In the genomic region with DNA sequence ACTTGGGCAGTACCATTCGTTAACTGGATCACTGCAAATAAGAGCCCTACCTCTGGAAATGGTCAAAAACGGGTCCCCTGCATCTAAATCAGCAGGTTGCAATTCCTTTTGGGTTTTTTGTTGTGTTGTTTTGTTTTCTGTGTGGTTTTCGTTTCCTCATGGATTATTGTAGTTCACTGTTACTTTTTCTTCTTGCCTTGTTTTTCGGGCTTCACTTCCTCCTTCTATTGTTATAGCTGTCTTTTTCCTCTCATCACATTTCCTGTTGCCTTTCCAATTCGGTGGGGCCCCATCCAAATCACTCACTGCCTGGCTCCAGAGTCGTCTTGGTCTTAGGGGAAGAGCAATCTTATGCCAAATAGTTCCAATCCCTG, we compare ENCODE assay signal across 19 cellular contexts. TPM values are rescaled to one million over a fixed set of nuclear protein-coding genes. Genes with fewer than 3 reads are reported as not detected.
DNase-seq lines count a peak whose midpoint lies in the region; ATAC-seq, FAIRE-seq and TF ChIP-seq lines count a peak whose summit lies in the region.
"Had no signal": no experiment of that assay in that cellular context is flagged by ENCODE, and none has a peak within 500 bp of the region (broad histone marks: within the 10 kb centered on the region; RNA-seq: fewer than 3 reads in every experiment).

No MANE protein-coding gene starts in this region.

- H3K36me3 ChIP-seq in K562 (ENCODE audit: control insufficient read depth, insufficient read depth, low read length) = no peaks in the 10 kb centered on the region
- H3K36me3 ChIP-seq in naive thymus-derived CD4-positive, alpha-beta T cell (ENCODE audit: control insufficient read depth in 2 of 3, insufficient read depth in 3 of 3, low read length in 3 of 3) = no peaks in the 10 kb centered on the region
- H3K36me3 ChIP-seq: gastroesophageal sphincter had no signal

- H3K9me1 ChIP-seq in K562 (ENCODE audit: control insufficient read depth, insufficient read depth, low read length) = no peaks in the 10 kb centered on the region

- no TSS peak for BruUV-seq in K562 (replicated peaks; lab: Mats Ljungman, UMichigan)

- H3K4me1 ChIP-seq in K562 (replicated peaks in 1 of 2; ENCODE audit: control insufficient read depth in 2 of 2, insufficient read depth in 2 of 2, low read length in 2 of 2) = peaks cover 3 to 76% of the 10 kb centered on the region in 2 experiments
- peaks cover 0 to 7% of the 10 kb centered on the region in 2 donors for H3K4me1 ChIP-seq in naive thymus-derived CD4-positive, alpha-beta T cell (ENCODE audit: control insufficient read depth in 2 of 2, insufficient read depth in 2 of 2, low read length in 2 of 2)

- peak overlapping the region; percentile 81 for H3K27ac ChIP-seq in K562 (ENCODE audit: extremely low read depth, low read depth, low read length)
- no peak overlapping the region for H3K27ac ChIP-seq in naive thymus-derived CD4-positive, alpha-beta T cell (ENCODE audit: low read depth, low read length)
- H3K27ac ChIP-seq: body of pancreas, gastroesophageal sphincter had no signal

- peak overlapping the region; percentile 59 to 87 for H3K9ac ChIP-seq in K562 (ENCODE audit: insufficient read depth in 1 of 2, low read depth in 2 of 2, low read length in 2 of 2)

- no peak for TF ChIP-seq RAD21 in K562 (CRISPR knock-in tag; conservative IDR thresholded peaks at IDR 0.05 in 1 of 2, IDR thresholded peaks at IDR 0.05 in 1 of 2)

- in situ Hi-C loops in K562 (cut with MboI) = loop anchor here (5.0 kb wide), 1 partner anchor 88 kb away; no protein-coding TSS in a partner anchor

- no peaks in the 10 kb centered on the region for H3K9me3 ChIP-seq in K562 (replicated peaks; ENCODE audit: control insufficient read depth, insufficient read depth, low read depth, low read length)
- no peaks in the 10 kb centered on the region for H3K9me3 ChIP-seq in naive thymus-derived CD4-positive, alpha-beta T cell (ENCODE audit: control insufficient read depth in 2 of 3, low read length in 3 of 3)
- H3K9me3 ChIP-seq: body of pancreas, gastroesophageal sphincter had no signal

- peak overlapping the region; percentile 39 for H3K4me3 ChIP-seq in K562
- H3K4me3 ChIP-seq in naive thymus-derived CD4-positive, alpha-beta T cell (ENCODE audit: low read length) = no peak overlapping the region
- H3K4me3 ChIP-seq: body of pancreas, coronary artery, gastroesophageal sphincter had no signal

- peak; percentile 18 for ATAC-seq in K562
- no peak for ATAC-seq in naive thymus-derived CD4-positive, alpha-beta T cell
- no peak for ATAC-seq in GM18868 (IDR thresholded peaks at IDR 0.05; ENCODE audit: unreplicated experiment)
- ATAC-seq: body of pancreas, gastroesophageal sphincter had no signal

- H3K4me1 Mint-ChIP-seq in naive thymus-derived CD4-positive, alpha-beta T cell = peaks cover 9 to 39% (median 36%) of the 10 kb centered on the region in 7 donors

- peaks cover 0 to 2% (median 0%) of the 10 kb centered on the region in 11 donors for H3K9me3 Mint-ChIP-seq in naive thymus-derived CD4-positive, alpha-beta T cell
- H3K9me3 Mint-ChIP-seq: naive B cell had no signal

- FAIRE-seq in GM12891 (lab: Jason Lieb, UNC) (no peak), K562 (lab: Jason Lieb, UNC) (no peak), GM12892 (lab: Jason Lieb, UNC) (no peak)
- FAIRE-seq: H54 had no signal

- H3K27ac Mint-ChIP-seq in naive thymus-derived CD4-positive, alpha-beta T cell = peak overlapping the region in 4 of 9 donors; percentile 1 to 69 (median 16)

- no peak for TF ChIP-seq EP300 in K562 (IDR thresholded peaks at IDR 0.05; ENCODE audit: low read length)

- TF ChIP-seq POLR2A in GM12891 (IDR thresholded peaks at IDR 0.05; ENCODE audit: low read depth, low read length) (no peak), K562 (conservative IDR thresholded peaks at IDR 0.05) (no peak), GM12892 (IDR thresholded peaks at IDR 0.05; ENCODE audit: low read depth, low read length) (no peak)

- H3K27me3 ChIP-seq in K562 (ENCODE audit: control insufficient read depth in 2 of 2, insufficient read depth in 2 of 2, low read length in 2 of 2) = no peaks in the 10 kb centered on the region
- no peaks in the 10 kb centered on the region for H3K27me3 ChIP-seq in naive thymus-derived CD4-positive, alpha-beta T cell (ENCODE audit: control insufficient read depth in 2 of 2, insufficient read depth in 2 of 2, low read length in 2 of 2)
- H3K27me3 ChIP-seq: body of pancreas, gastroesophageal sphincter had no signal

- CTCF ChIA-PET in K562 (lab: Yijun Ruan, JAX; ENCODE audit: low intra/inter-chr PET ratio) = no interaction called here
- CTCF ChIA-PET in naive thymus-derived CD4-positive, alpha-beta T cell (lab: Charles Lee) = no interaction called here
- CTCF ChIA-PET in GM10248 (lab: Yijun Ruan, JAX) = interaction anchor here (1.1 kb wide), 1 partner anchor 12 kb away, joined by 4 read pairs; no protein-coding TSS in a partner anchor

- POLR2A ChIA-PET in K562 (lab: Yijun Ruan, JAX) (interaction anchor here (0.7 to 2.9 kb wide), 6 partner anchors 8 to 92 kb away, joined by 3 to 22 read pairs (median 4); a partner anchor contains a TSS), GM10248 (lab: Yijun Ruan, JAX) (no interaction called here)
- POLR2A ChIA-PET in naive thymus-derived CD4-positive, alpha-beta T cell (lab: Charles Lee) = interaction anchor here (0.6 to 3.0 kb wide), 3 partner anchors 9 to 92 kb away, joined by 5 to 19 read pairs (median 9); a partner anchor contains a TSS

- peak overlapping the region; percentile 81 for H2AFZ ChIP-seq in K562 (ENCODE audit: low read depth, low read length)

- peak overlapping the region in 7 of 10 donors; percentile 0 to 48 (median 32) for H3K4me3 Mint-ChIP-seq in naive thymus-derived CD4-positive, alpha-beta T cell
- H3K4me3 Mint-ChIP-seq: naive B cell had no signal

- H3K36me3 Mint-ChIP-seq in naive thymus-derived CD4-positive, alpha-beta T cell = peaks cover 0 to 3% (median 0%) of the 10 kb centered on the region in 5 donors
- H3K36me3 Mint-ChIP-seq: naive B cell had no signal

- 0% methylated on average over 6 of the region's 6 CpGs for WGBS in K562 (ENCODE audit: insufficient coverage, low coverage, missing lambda C conversion rate)

- no peaks in the 10 kb centered on the region for H4K20me1 ChIP-seq in K562 (replicated peaks; ENCODE audit: control insufficient read depth, insufficient read depth, low read length)

- peaks cover 0 to 15% (median 0%) of the 10 kb centered on the region in 5 donors for H3K27me3 Mint-ChIP-seq in naive thymus-derived CD4-positive, alpha-beta T cell
- H3K27me3 Mint-ChIP-seq: naive B cell had no signal

- DNase-seq in GM12891 (ENCODE audit: insufficient read length, low spot score) = no peak
- peak; percentile 21 for DNase-seq in NCI-H69 (lab: John Stamatoyannopoulos, UW)
- DNase-seq in K562 (ENCODE audit: extremely low read depth in 1 of 4, low spot score in 3 of 4) = peak in 1 of 4 experiments; percentile 47
- no peak for DNase-seq in naive thymus-derived CD4-positive, alpha-beta T cell
- no peak for DNase-seq in GM10248 (ENCODE audit: extremely low spot score)
- DNase-seq in GM12892 (ENCODE audit: insufficient read length) = no peak
- no peak for DNase-seq in NCI-H187 treated with DMSO at 0.1 percent for 48 hours (lab: John Stamatoyannopoulos, UW)
- DNase-seq: activated CD8-positive, alpha-beta memory T cell treated with anti-CD3 and anti-CD28 coated beads, Interleukin-2, amount 50 U/mL, for 4 hours; activated naive CD4-positive, alpha-beta T cell treated with Interleukin-2 at 50 U/mL for 16 hours; body of pancreas; erythroblast; naive B cell; NCI-H1694; NCI-H446 treated with DMSO at 0.1 percent for 48 hours; SHP77 treated with DMSO at 0.1 percent for 48 hours had no signal

- peaks cover 26% of the 10 kb centered on the region for H3K79me2 ChIP-seq in K562 (ENCODE audit: control insufficient read depth, insufficient read depth, low read length)

- TF ChIP-seq CTCF in K562 (IDR thresholded peaks at IDR 0.05 in 2 of 3, conservative IDR thresholded peaks at IDR 0.05 in 1 of 3; ENCODE audit: insufficient read depth in 2 of 3, low read depth in 1 of 3, low read length in 3 of 3) (no peak), GM10248 (IDR thresholded peaks at IDR 0.05; ENCODE audit: control extremely low read depth, extremely low read depth, low read depth, missing control alignments) (no peak)

- intact Hi-C loops in K562 (cut with micrococcal nuclease) = loop anchor here (1.0 kb wide), 1 partner anchor 19 kb away; no protein-coding TSS in a partner anchor
- intact Hi-C loops in naive thymus-derived CD4-positive, alpha-beta T cell (cut with micrococcal nuclease) = loop anchor here in 1 of 2 donors (10.0 kb wide), 2 partner anchors 305 to 1315 kb away; a partner anchor contains a TSS

- peak overlapping the region; percentile 79 for H3K4me2 ChIP-seq in K562 (ENCODE audit: insufficient read depth, low read length)

TF ChIP-seq in GM12891, 5 proteins besides CTCF, POLR2A, EP300 and RAD21 (continues in another document):
- 0 out of 2 replicates have a peak, but pooled peaks have one; percentile 27 for TF ChIP-seq SPI1 (IDR thresholded peaks at IDR 0.05; ENCODE audit: low read depth, low read length)

RNA-seq across cellular contexts. Expression of a gene that starts 8.7 kb away (rescaled TPM):
- polyA plus RNA-seq in GM12891 (2012; ENCODE audit: low read depth, missing spikeins) = 48.3 TPM
- 60.8 and 64.6 TPM in 2 replicates for total RNA-seq in K562 (2011; cell fraction: chromatin; rRNA removed; ENCODE audit: low replicate concordance)
- 20.4 and 22.5 TPM in 2 replicates for total RNA-seq in K562 (2011; cell fraction: nucleolus; rRNA removed)
- 30.7 and 41.1 TPM in 2 replicates for total RNA-seq in K562 (2011; cell fraction: nucleoplasm; rRNA removed)
- 22.3 and 30.2 TPM in 2 replicates for total RNA-seq in K562 (2014; rRNA removed)
- 42.1 and 47.2 TPM in 2 replicates for total RNA-seq in K562 (2014; rRNA removed; fragmentation: Illumina TruSeq; extraction: Trizol)
- total RNA-seq in K562 (2015; rRNA removed; fragmentation: Illumina TruSeq; extraction: Trizol) = 37.7 and 39.9 TPM in 2 replicates
- total RNA-seq in K562 (2021) = 36.4 and 41.1 TPM in 2 replicates
- 47.6 and 88.4 TPM in 2 replicates for polyA plus RNA-seq in K562 (2011; rRNA removed)
- 32.1 and 43.1 TPM in 2 replicates for polyA plus RNA-seq in K562 (2011; cell fraction: cytosol; rRNA removed)
- polyA plus RNA-seq in K562 (2011; cell fraction: nucleus; rRNA removed) = 34.8 and 49.1 TPM in 2 replicates
- polyA plus RNA-seq in K562 (2012) = 37.3 and 54.7 TPM in 2 replicates
- polyA plus RNA-seq in K562 (2014; fragmentation: Illumina TruSeq; extraction: Trizol) = 62.5 and 78.7 TPM in 2 replicates
- 100 to 1,000 TPM in 1 of 2 experiments, 10 to 100 TPM in 1; 81.8 to 133 TPM for polyA plus RNA-seq in K562 (2014; fragmentation: Nextera tagmentation; extraction: Ambion mirVana)
- 35.1 and 44.6 TPM in 2 replicates for polyA plus RNA-seq in K562 (2014; rRNA removed)
- 42.0 and 53.6 TPM in 2 replicates for polyA minus RNA-seq in K562 (2011; rRNA and poly(A)+ RNA removed)
- 10.9 and 20.5 TPM in 2 replicates for polyA minus RNA-seq in K562 (2011; cell fraction: cytosol; rRNA and poly(A)+ RNA removed)
- 24.2 and 28.5 TPM in 2 replicates for polyA minus RNA-seq in K562 (2011; cell fraction: nucleus; rRNA and poly(A)+ RNA removed)
- total RNA-seq in naive thymus-derived CD4-positive, alpha-beta T cell = 10 to 100 TPM; 36.7 to 73.1 (median 55.9) TPM
- 10 to 100 TPM; 87.2 to 99.8 TPM for polyA plus RNA-seq in naive thymus-derived CD4-positive, alpha-beta T cell
- polyA plus RNA-seq in GM12892 (2012; ENCODE audit: missing spikeins) = 63.9 TPM
